Comparison of ENCODE assay signal across 9 cellular contexts in the genomic region with DNA sequence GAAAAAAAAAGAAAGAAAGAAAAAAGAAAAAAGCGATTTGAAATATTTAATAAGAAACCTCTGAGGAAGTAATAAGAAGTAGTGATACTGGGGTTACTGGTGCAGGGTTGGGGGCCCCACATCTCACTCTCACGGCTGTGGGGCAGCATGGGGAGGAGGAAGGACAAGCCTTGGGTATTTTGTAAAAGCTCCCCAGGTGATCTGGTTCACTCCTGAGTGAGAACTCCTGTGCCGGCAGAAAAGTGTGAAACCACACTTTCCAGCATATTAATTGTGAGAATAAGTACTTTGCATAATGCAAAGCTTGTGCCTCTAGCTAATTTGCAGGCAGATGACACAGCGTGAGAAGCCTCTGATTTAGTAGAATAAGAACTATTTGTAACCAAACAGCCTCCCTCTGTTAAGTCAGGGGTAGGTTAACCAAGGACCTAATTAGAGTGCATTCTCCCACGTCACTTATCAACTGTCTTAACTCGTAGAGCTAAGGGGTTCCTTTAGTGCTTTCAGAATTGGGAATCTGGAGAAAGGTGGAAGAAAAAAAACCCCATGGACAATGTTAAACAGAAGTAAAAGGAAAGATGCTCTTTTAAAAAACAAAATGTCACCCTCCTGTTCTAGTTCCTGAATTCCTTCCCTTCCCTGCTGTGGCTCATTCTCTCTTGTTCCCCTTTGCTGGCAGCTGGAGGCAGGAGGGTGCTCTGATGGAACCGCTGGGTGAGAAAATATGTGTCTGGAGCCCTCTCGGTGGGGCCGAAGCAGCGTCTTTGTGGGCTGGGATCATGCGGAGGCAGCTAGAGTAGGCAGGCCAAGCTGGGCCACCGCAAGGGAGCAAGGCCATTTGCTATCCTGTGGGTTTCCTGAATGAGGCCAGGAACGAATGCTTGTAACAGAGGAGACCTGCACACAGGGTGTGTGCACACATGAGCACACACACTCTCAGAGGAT.
DNase-seq lines count a peak whose midpoint lies in the region; ATAC-seq and TF ChIP-seq lines count a peak whose summit lies in the region.
"Had no signal": no experiment of that assay in that cellular context is flagged by ENCODE, and none has a peak within 500 bp of the region (broad histone marks: within the 10 kb centered on the region; RNA-seq: fewer than 3 reads in every experiment).

No MANE protein-coding gene starts in this region.

- H3K18ac ChIP-seq in neuronal stem cell (ENCODE audit: low read length) = no peak overlapping the region

- no peak overlapping the region for H3K9ac ChIP-seq in neuronal stem cell (ENCODE audit: low read depth, low read length, poor library complexity)

- no peak overlapping the region for H2BK12ac ChIP-seq in neuronal stem cell (ENCODE audit: low read length)

- H3K14ac ChIP-seq in neuronal stem cell (ENCODE audit: low read length) = no peak overlapping the region

- no peaks in the 10 kb centered on the region for H3K27me3 ChIP-seq in neuronal stem cell (ENCODE audit: control insufficient read depth in 3 of 3, insufficient read depth in 3 of 3, low read depth in 1 of 3, low read length in 3 of 3)
- H3K27me3 ChIP-seq: breast epithelium had no signal

- WGBS in neuronal stem cell (ENCODE audit: extremely low coverage in 2 of 2, insufficient read length in 2 of 2, insufficient replicate concordance in 1 of 2), 2 donors = 100% methylated on average over 1 of the region's 13 CpGs

- H3K4ac ChIP-seq in neuronal stem cell (ENCODE audit: low read length) = no peak overlapping the region

- DNase-seq in GM10266 (ENCODE audit: extremely low spot score) = peak; percentile 59
- DNase-seq in activated naive CD4-positive, alpha-beta T cell treated with anti-CD3 and anti-CD28 coated beads, Interleukin-2, amount 50 U/mL, for 16 hours = peak; percentile 71
- DNase-seq in neuronal stem cell (ENCODE audit: low spot score) = no peak
- DNase-seq in HT-29 (ENCODE audit: low spot score) = no peak
- DNase-seq in AG08395 (ENCODE audit: low spot score) = no peak
- DNase-seq in SIG-M5 (lab: John Stamatoyannopoulos, UW) = no peak

- no peak overlapping the region for H3K4me3 ChIP-seq in neuronal stem cell (ENCODE audit: low read length in 2 of 2)
- H3K4me3 ChIP-seq: breast epithelium had no signal

- H3K36me3 ChIP-seq in KOPT-K1 (ENCODE audit: insufficient read depth, low read length) = no peaks in the 10 kb centered on the region
- H3K36me3 ChIP-seq in neuronal stem cell (replicated peaks in 1 of 2; ENCODE audit: control insufficient read depth in 2 of 2, insufficient read depth in 2 of 2, low read length in 2 of 2) = peaks cover 2 to 95% of the 10 kb centered on the region in 2 donors
- H3K36me3 ChIP-seq: breast epithelium had no signal

- no peak overlapping the region for H2AFZ ChIP-seq in neuronal stem cell (ENCODE audit: low read length)

- peaks cover 8 to 24% of the 10 kb centered on the region in 2 donors for H3K4me1 ChIP-seq in neuronal stem cell (ENCODE audit: control insufficient read depth in 2 of 2, insufficient read depth in 1 of 2, low read depth in 1 of 2, low read length in 2 of 2)
- H3K4me1 ChIP-seq: breast epithelium had no signal

- H2BK15ac ChIP-seq in neuronal stem cell (ENCODE audit: low read length) = no peak overlapping the region

- H3K27ac ChIP-seq in KOPT-K1 (ENCODE audit: low read depth, low read length, poor library complexity, severe bottlenecking) (peak overlapping the region; percentile 25), neuronal stem cell (replicated peaks; ENCODE audit: low read length) (peak overlapping the region; percentile 64)

- no peaks in the 10 kb centered on the region for H3K9me3 ChIP-seq in KOPT-K1 (ENCODE audit: insufficient read depth, low read length, poor library complexity, severe bottlenecking)
- H3K9me3 ChIP-seq in neuronal stem cell (replicated peaks in 1 of 2; ENCODE audit: control insufficient read depth in 2 of 2, insufficient read depth in 1 of 2, low read depth in 1 of 2, low read length in 2 of 2) = peaks cover 0 to 23% of the 10 kb centered on the region in 2 donors
- H3K9me3 ChIP-seq: breast epithelium had no signal

- no peak overlapping the region for H2BK120ac ChIP-seq in neuronal stem cell (ENCODE audit: low read depth, low read length)

- no peak for TF ChIP-seq CTCF in GM10266 (IDR thresholded peaks at IDR 0.05; ENCODE audit: control insufficient read depth, insufficient read depth, low read depth, missing control alignments)

- H3K4me2 ChIP-seq in neuronal stem cell (ENCODE audit: insufficient read depth, low read length, poor library complexity, severe bottlenecking) = peak overlapping the region; percentile 28

- no peaks in the 10 kb centered on the region for H3K79me1 ChIP-seq in neuronal stem cell (ENCODE audit: low read depth, low read length)

- no peak overlapping the region for H3K23ac ChIP-seq in neuronal stem cell (ENCODE audit: low read depth, low read length, poor library complexity)

- H4K8ac ChIP-seq in neuronal stem cell (ENCODE audit: low read depth, low read length) = no peak overlapping the region

- no peak overlapping the region for H4K91ac ChIP-seq in neuronal stem cell (ENCODE audit: low read depth, low read length, poor library complexity)

- no peak overlapping the region for H2AK5ac ChIP-seq in neuronal stem cell (ENCODE audit: low read depth, low read length)

- no peak overlapping the region for H2BK5ac ChIP-seq in neuronal stem cell (ENCODE audit: low read length)

- ATAC-seq in GM21529 (IDR thresholded peaks at IDR 0.05; ENCODE audit: unreplicated experiment) = peak; percentile 82

Comparison
In these comparisons a context has a peak if more than half of its experiments do, and no peak if none do; other contexts are left out.
1. DNase-seq: peak in GM10266 (single experiment) and activated naive CD4-positive, alpha-beta T cell treated with anti-CD3 and anti-CD28 coated beads, Interleukin-2, amount 50 U/mL, for 16 hours (single experiment); none in neuronal stem cell (single experiment), HT-29 (single experiment), AG08395 (single experiment) and SIG-M5 (single experiment).